Comparison of ENCODE assay signal across 30 cellular contexts in the genomic region with DNA sequence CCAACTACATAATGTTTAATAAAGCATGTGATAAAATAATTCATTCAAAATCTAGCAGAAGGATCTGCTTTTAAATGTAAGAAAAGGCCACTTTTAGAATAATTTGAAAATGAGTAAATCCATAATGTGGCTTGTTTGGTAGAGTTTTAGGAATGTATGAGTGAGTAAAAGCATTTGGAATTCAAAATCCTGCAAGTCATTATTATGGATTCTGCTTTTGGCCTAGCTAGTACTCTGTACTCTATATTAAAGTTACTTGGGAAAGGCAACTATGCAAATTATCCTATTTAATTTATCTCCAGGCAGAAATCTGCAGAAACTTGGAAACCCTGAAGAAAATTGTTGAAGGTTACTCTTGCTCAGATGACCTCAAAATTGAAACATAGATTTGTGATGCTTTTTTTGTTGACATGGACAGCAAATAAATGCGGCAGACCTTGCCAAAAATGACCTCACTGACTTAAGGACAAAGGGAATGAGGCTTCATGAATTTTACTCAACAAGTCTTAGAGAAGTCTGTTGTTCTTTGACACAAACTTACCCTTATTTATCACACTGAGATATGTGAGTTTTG.
A peak's percentile ranks its signal among the peaks of the same experiment; 100 is the strongest.
DNase-seq lines count a peak whose midpoint lies in the region; ATAC-seq, FAIRE-seq and TF ChIP-seq lines count a peak whose summit lies in the region.
"Had no signal": no experiment of that assay in that cellular context is flagged by ENCODE, and none has a peak within 500 bp of the region (broad histone marks: within the 10 kb centered on the region; RNA-seq: fewer than 3 reads in every experiment).

No MANE protein-coding gene starts in this region.

- peak; percentile 11 for FAIRE-seq in D721Med (lab: Jason Lieb, UNC)
- FAIRE-seq: HTR-8/SVneo had no signal

- no peaks in the 10 kb centered on the region for H3K4me1 ChIP-seq in thyroid gland
- H3K4me1 ChIP-seq: breast epithelium, parathyroid adenoma, Peyer's patch, right lobe of liver, suprapubic skin had no signal

- TF ChIP-seq CTCF in D721Med (IDR thresholded peaks at IDR 0.05; ENCODE audit: insufficient read depth, missing control alignments), result no peak
- TF ChIP-seq CTCF in thyroid gland (IDR thresholded peaks at IDR 0.05), result no peak

- no peaks in the 10 kb centered on the region for H3K27me3 ChIP-seq in thyroid gland
- H3K27me3 ChIP-seq: breast epithelium, Peyer's patch, right lobe of liver, suprapubic skin had no signal

- ATAC-seq in GM18511 (IDR thresholded peaks at IDR 0.05; ENCODE audit: unreplicated experiment), result no peak
- ATAC-seq: activated CD8-positive, alpha-beta memory T cell treated with anti-CD3 and anti-CD28 coated beads, Interleukin-2, amount 10 ng/mL, durations not matched to agents 7 days and 5 days; activated naive CD8-positive, alpha-beta T cell treated with anti-CD3 and anti-CD28 coated beads, Interleukin-2, amount 50 U/mL, for 24 hours; right lobe of liver; stimulated activated naive B cell treated with anti-CD40 and anti-IgM and Interleukin-4, amounts not matched to agents 10 μg/mL and 1 μg/mL and 100 μg/mL, for 72 hours; WTC11 had no signal

- no peaks in the 10 kb centered on the region for H3K36me3 ChIP-seq in thyroid gland
- H3K36me3 ChIP-seq: breast epithelium, HAP-1, Peyer's patch, right lobe of liver, suprapubic skin had no signal

- no peak for TF ChIP-seq POLR2A in thyroid gland (IDR thresholded peaks at IDR 0.05)

- 74 to 89% methylated on average over 1 of the region's 1 CpG for WGBS in thyroid gland, 2 donors

- intact Hi-C loops in thyroid gland (cut with DNase I), result no loop called here

- DNase-seq in D721Med (ENCODE audit: insufficient read length, low spot score), result no peak
- DNase-seq in M059J (ENCODE audit: low read depth), result peak; percentile 68
- DNase-seq in dedifferentiated amniotic fluid mesenchymal stem cell (ENCODE audit: extremely low spot score), result peak; percentile 30
- peak; percentile 6 for DNase-seq in non-pigmented ciliary epithelial cell (ENCODE audit: low read depth)
- no peak for DNase-seq in stimulated activated CD4-positive, alpha-beta T cell treated with anti-CD3 and anti-CD28 coated beads, Interleukin-15, amount 100 ng/mL, for 24 hours
- DNase-seq in thyroid gland, result no peak
- DNase-seq in putamen (ENCODE audit: low spot score), result no peak
- DNase-seq: activated CD4-positive, alpha-beta T cell treated with anti-CD3 and anti-CD28 coated beads, Interleukin-2, amount 50 U/mL, for 1 hour; activated CD8-positive, alpha-beta memory T cell treated with anti-CD3 and anti-CD28 coated beads, Interleukin-2, amount 10 ng/mL, durations not matched to agents 7 days and 5 days; activated naive CD8-positive, alpha-beta T cell treated with anti-CD3 and anti-CD28 coated beads, Interleukin-2, amount 50 U/mL, for 24 hours; activated T-cell treated with anti-CD3 and anti-CD28 coated beads, Interleukin-2, amount 50 U/mL, for 48 hours; CD4-positive, alpha-beta T cell; effector CD4-positive, alpha-beta T cell; KG1; mammary epithelial cell; NCI-H187; NCI-H524 treated with DMSO at 0.1 percent for 48 hours; NK-92 treated with Interleukin-12 subunit alpha and Interleukin-12 subunit beta, amount 100 ng/mL, for 24 hours; Peyer's patch; right lobe of liver; SHP77 treated with DMSO at 0.1 percent for 48 hours; stimulated activated naive B cell treated with anti-CD40 and anti-IgM and Interleukin-4, amounts not matched to agents 10 μg/mL and 1 μg/mL and 100 μg/mL, for 72 hours had no signal

- H3K4me3 ChIP-seq in thyroid gland (replicated peaks in 1 of 3), result no peak overlapping the region
- H3K4me3 ChIP-seq: breast epithelium, HAP-1, Peyer's patch, right lobe of liver, suprapubic skin had no signal

- H3K9me3 ChIP-seq in thyroid gland, result no peaks in the 10 kb centered on the region
- H3K9me3 ChIP-seq: breast epithelium, HAP-1, right lobe of liver, suprapubic skin had no signal

- H3K27ac ChIP-seq in thyroid gland, result no peak overlapping the region
- H3K27ac ChIP-seq: breast epithelium, epithelial cell of prostate, parathyroid adenoma, Peyer's patch, right lobe of liver, suprapubic skin had no signal

Comparison
In these comparisons a context has a peak if more than half of its experiments do, and no peak if none do; other contexts are left out.
1. DNase-seq: peak in M059J (single experiment), dedifferentiated amniotic fluid mesenchymal stem cell (single experiment) and non-pigmented ciliary epithelial cell (single experiment); none in D721Med (single experiment), stimulated activated CD4-positive, alpha-beta T cell treated with anti-CD3 and anti-CD28 coated beads, Interleukin-15, amount 100 ng/mL, for 24 hours (single experiment), thyroid gland (0 of 2) and putamen (single experiment).